1 cellular context compared by ENCODE assay signal in genomic region chr10:12129222-12130111, GRCh38.
A peak's percentile ranks its signal among the peaks of the same experiment; 100 is the strongest.
TF ChIP-seq lines count a peak whose summit lies in the region.

SEC61A2 (plus strand) TSS chr10:12129677; CDS start chr10:12129788, 111 bp downstream.

TF ChIP-seq in K562, 482 proteins besides CTCF, POLR2A, EP300 and RAD21 (continued from another document and continues in another):
- peak; percentile 35; the same call in 1 of the 2 replicates for TF ChIP-seq RREB1 (CRISPR knock-in tag; IDR thresholded peaks at IDR 0.05)
- TF ChIP-seq IRF9 (tag; IDR thresholded peaks at IDR 0.05) = no peak
- 0 out of 2 replicates have a peak, but pooled peaks have one; percentile 37 for TF ChIP-seq ATF4 (CRISPR knock-in tag; IDR thresholded peaks at IDR 0.05)
- peak; percentile 83 for TF ChIP-seq CCNT2 (IDR thresholded peaks at IDR 0.05; ENCODE audit: borderline replicate concordance, extremely low read depth, insufficient read length, low read depth, low read length)
- TF ChIP-seq FIP1L1 (IDR thresholded peaks at IDR 0.05; ENCODE audit: low read depth, low read length, poor library complexity, severe bottlenecking) = peak; percentile 72
- TF ChIP-seq CTBP1 (IDR thresholded peaks at IDR 0.05; ENCODE audit: borderline replicate concordance) = peak; percentile 66
- TF ChIP-seq SREBF1 (IDR thresholded peaks at IDR 0.05; ENCODE audit: borderline replicate concordance, low read depth, low read length) = no peak
- peak; percentile 77 for TF ChIP-seq KDM5B (IDR thresholded peaks at IDR 0.05; ENCODE audit: insufficient replicate concordance, low read depth, low read length)
- TF ChIP-seq PCBP1 (IDR thresholded peaks at IDR 0.05; ENCODE audit: low read depth, low read length, poor library complexity, severe bottlenecking) = peak; percentile 67
- TF ChIP-seq SAFB (IDR thresholded peaks at IDR 0.05; ENCODE audit: borderline replicate concordance, low read depth, low read length) = 0 out of 2 replicates have a peak, but pooled peaks have one; percentile 49
- TF ChIP-seq FOXP4 (CRISPR knock-in tag; IDR thresholded peaks at IDR 0.05; ENCODE audit: borderline replicate concordance) = no peak
- peak in 1 of 2 experiments; percentile 49; a peak in 1 of 4 replicates for TF ChIP-seq NONO (IDR thresholded peaks at IDR 0.05; ENCODE audit: low read depth in 2 of 2, low read length in 1 of 2)
- TF ChIP-seq POLR2G (IDR thresholded peaks at IDR 0.05; ENCODE audit: low read depth, low read length) = peak; percentile 91
- TF ChIP-seq ZNF639 (CRISPR knock-in tag; conservative IDR thresholded peaks at IDR 0.05 in 1 of 2, IDR thresholded peaks at IDR 0.05 in 1 of 2) = peak in 1 of 2 experiments; percentile 7; a peak in 1 of 4 replicates
- TF ChIP-seq MTA3 (IDR thresholded peaks at IDR 0.05; ENCODE audit: borderline replicate concordance) = peak; percentile 45; the same call in 1 of the 2 replicates
- no peak for TF ChIP-seq ZMIZ1 (IDR thresholded peaks at IDR 0.05; ENCODE audit: low read depth in 2 of 2, low read length in 2 of 2)
- TF ChIP-seq RB1 (IDR thresholded peaks at IDR 0.05; ENCODE audit: low read depth) = peak; percentile 84; the same call in 1 of the 2 replicates
- TF ChIP-seq HMGXB4 (CRISPR knock-in tag; IDR thresholded peaks at IDR 0.05) = 0 out of 2 replicates have a peak, but pooled peaks have one; percentile 33
- TF ChIP-seq GMEB1 (CRISPR knock-in tag; IDR thresholded peaks at IDR 0.05) = peak; percentile 13; the same call in 1 of the 2 replicates
- peak; percentile 36; the same call in 1 of the 2 replicates for TF ChIP-seq E2F1 (CRISPR knock-in tag; IDR thresholded peaks at IDR 0.05)
- TF ChIP-seq CSDE1 (IDR thresholded peaks at IDR 0.05) = peak in 1 of 2 experiments; percentile 69; a peak in 1 of 4 replicates
- peak; percentile 75; the same call in 1 of the 2 replicates for TF ChIP-seq AFF4 (CRISPR knock-in tag; IDR thresholded peaks at IDR 0.05)
- TF ChIP-seq TARDBP (IDR thresholded peaks at IDR 0.05) = peak; percentile 49
- TF ChIP-seq MAZ (CRISPR knock-in tag; conservative IDR thresholded peaks at IDR 0.05 in 1 of 2, IDR thresholded peaks at IDR 0.05 in 1 of 2) = peak; percentile 55 to 60; a peak in 3 of 4 replicates
- TF ChIP-seq FUS (optimal IDR thresholded peaks at IDR 0.05; ENCODE audit: low read depth, low read length) = peak; percentile 89
